2 cellular contexts compared by ENCODE assay signal in the genomic region with DNA sequence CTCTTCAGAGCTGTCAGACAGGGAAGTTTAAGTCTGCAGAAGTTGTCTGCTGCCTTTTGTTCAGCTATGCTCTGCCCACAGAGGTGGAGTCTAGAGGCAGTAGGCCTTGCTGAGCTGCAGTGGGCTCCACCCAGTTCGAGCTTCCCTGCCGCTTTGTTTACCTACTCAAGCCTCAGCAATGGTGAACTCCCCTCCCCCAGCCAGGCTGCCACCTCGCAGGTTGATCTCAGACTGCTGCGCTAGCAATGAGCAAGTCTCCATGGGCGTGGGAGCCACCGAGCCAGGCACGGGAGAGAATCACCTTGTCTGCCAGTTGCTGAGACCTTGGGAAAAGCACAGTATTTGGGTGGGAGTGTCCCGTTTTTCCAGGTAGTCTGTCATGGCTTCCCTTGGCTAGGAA. TPM values are rescaled to one million over a fixed set of nuclear protein-coding genes. Genes with fewer than 3 reads are reported as not detected.
"Had no signal": no experiment of that assay in that cellular context is flagged by ENCODE, and none has a peak within 500 bp of the region (broad histone marks: within the 10 kb centered on the region; RNA-seq: fewer than 3 reads in every experiment).

No MANE protein-coding gene starts in this region.

RNA-seq across cellular contexts. Expression of gene SGPP2, which starts 56.1 kb away (rescaled TPM):
- total RNA-seq: osteocyte, pulmonary artery endothelial cell had no signal
